30 cellular contexts compared by ENCODE assay signal in the genomic region with DNA sequence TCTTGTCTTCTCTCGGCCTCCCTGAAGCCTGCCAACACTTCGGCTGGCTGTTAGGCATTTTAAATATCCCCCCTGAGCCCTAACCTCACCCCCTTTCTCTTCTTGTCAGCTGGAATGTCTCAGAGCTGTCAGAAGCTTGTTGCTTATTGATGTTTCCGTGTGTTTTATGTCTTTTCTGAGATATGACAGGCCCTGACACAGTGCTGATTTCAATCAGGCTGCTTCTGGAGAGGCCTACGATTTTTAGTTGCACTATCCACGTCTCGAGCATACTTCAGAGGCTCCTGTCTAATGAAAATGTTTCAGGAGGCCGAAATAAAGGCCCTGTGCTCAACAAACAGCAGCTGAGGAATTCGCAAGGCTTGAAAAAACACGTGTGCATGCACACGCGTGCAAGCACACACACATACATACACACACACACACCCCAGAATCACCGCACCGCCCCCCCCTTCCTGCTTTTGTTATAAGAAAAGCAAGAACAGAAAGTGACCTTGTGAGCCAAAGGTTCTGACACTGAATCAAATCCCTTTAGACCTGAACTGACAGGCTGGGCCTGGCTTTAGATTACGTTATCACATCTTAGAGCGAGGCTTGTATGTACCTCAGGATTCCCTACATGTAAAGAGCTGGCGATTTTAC.
DNase-seq lines count a peak whose midpoint lies in the region; ATAC-seq and TF ChIP-seq lines count a peak whose summit lies in the region.
"Had no signal": no experiment of that assay in that cellular context is flagged by ENCODE, and none has a peak within 500 bp of the region (broad histone marks: within the 10 kb centered on the region; RNA-seq: fewer than 3 reads in every experiment).

No MANE protein-coding gene starts in this region.

- H3K4me1 ChIP-seq in heart right ventricle (peaks cover 0 to 36% (median 22%) of the 10 kb centered on the region in 9 donors), uterus (peaks cover 0 to 4% of the 10 kb centered on the region in 2 donors)

- TF ChIP-seq CTCF in heart right ventricle (IDR thresholded peaks at IDR 0.05) (no peak), neural crest cell (conservative IDR thresholded peaks at IDR 0.05) (no peak), uterus (IDR thresholded peaks at IDR 0.05) (no peak)

- 15 to 19% methylated on average over 16 of the region's 16 CpGs for WGBS in heart right ventricle, 2 donors

- H3K27ac ChIP-seq in heart right ventricle (peak overlapping the region in 4 of 10 donors; percentile 5 to 42 (median 18)), uterus (peak overlapping the region; percentile 56 to 72)
- H3K27ac ChIP-seq: ascending aorta, gastrocnemius medialis, skin epidermis, thoracic aorta had no signal

- H3K4me3 ChIP-seq in heart right ventricle: peak overlapping the region in 4 of 10 donors; percentile 1 to 21 (median 4)
- H3K4me3 ChIP-seq in uterus: peak overlapping the region in 1 of 2 donors; percentile 0
- H3K4me3 ChIP-seq: ascending aorta, gastrocnemius medialis, skin epidermis, thoracic aorta had no signal

- peaks cover 22% of the 10 kb centered on the region for H3K4me1 Mint-ChIP-seq in neural crest cell
- H3K4me1 Mint-ChIP-seq in T-helper 2 cell treated with Interferon-gamma antibody and Interleukin-4, amounts not matched to agents 5 μg/mL and 100 μg/mL, for 36 hours (ENCODE audit: low read depth): no peaks in the 10 kb centered on the region
- H3K4me1 Mint-ChIP-seq: activated CD4-positive, alpha-beta T cell treated with anti-CD3 and anti-CD28 coated beads, Interleukin-2, amount 10 ng/mL, durations not matched to agents 24 days and 14 days; stimulated activated memory B cell treated with anti-CD40 and anti-IgM and Interleukin-4, amounts not matched to agents 10 μg/mL and 1 μg/mL and 100 μg/mL, for 72 hours had no signal

- no peaks in the 10 kb centered on the region for H3K36me3 ChIP-seq in heart right ventricle
- H3K36me3 ChIP-seq in uterus: no peaks in the 10 kb centered on the region
- H3K36me3 ChIP-seq: ascending aorta, gastrocnemius medialis, thoracic aorta had no signal

- H3K27ac Mint-ChIP-seq in neural crest cell (ENCODE audit: unreplicated experiment): peak overlapping the region; percentile 63
- no peak overlapping the region for H3K27ac Mint-ChIP-seq in T-helper 2 cell treated with Interferon-gamma antibody and Interleukin-4, amounts not matched to agents 5 μg/mL and 100 μg/mL, for 36 hours
- H3K27ac Mint-ChIP-seq: activated CD4-positive, alpha-beta T cell treated with anti-CD3 and anti-CD28 coated beads, Interleukin-2, amount 10 ng/mL, durations not matched to agents 24 days and 14 days; activated naive CD4-positive, alpha-beta T cell treated with anti-CD3 and anti-CD28 coated beads, Interleukin-2, amount 50 U/mL, for 72 hours; CD8-positive, alpha-beta T cell; stimulated activated memory B cell treated with anti-CD40 and anti-IgM and Interleukin-4, amounts not matched to agents 10 μg/mL and 1 μg/mL and 100 μg/mL, for 72 hours; T-helper 1 cell treated with Interleukin-12 subunit alpha and Interleukin-12 subunit beta and Interleukin-4 antibody, amounts not matched to agents 30 μg/mL and 1 μg/mL, for 36 hours had no signal

- no peaks in the 10 kb centered on the region for H3K27me3 ChIP-seq in heart right ventricle
- no peaks in the 10 kb centered on the region for H3K27me3 ChIP-seq in uterus
- H3K27me3 ChIP-seq: ascending aorta, gastrocnemius medialis had no signal

- H3K9me3 ChIP-seq in heart right ventricle (no peaks in the 10 kb centered on the region), uterus (no peaks in the 10 kb centered on the region)
- H3K9me3 ChIP-seq: ascending aorta, gastrocnemius medialis, thoracic aorta had no signal

- ATAC-seq in heart right ventricle: peak in 7 of 8 donors; percentile 53 to 81 (median 73)
- ATAC-seq: activated naive CD4-positive, alpha-beta T cell treated with anti-CD3 and anti-CD28 coated beads, Interleukin-2, amount 50 U/mL, for 72 hours; CD8-positive, alpha-beta T cell; esophagus mucosa; gastrocnemius medialis; stimulated activated memory B cell treated with anti-CD40 and anti-IgM and Interleukin-4, amounts not matched to agents 10 μg/mL and 1 μg/mL and 100 μg/mL, for 72 hours had no signal

- intact Hi-C loops in heart right ventricle (cut with DNase I): no loop called here
- intact Hi-C loops in uterus (cut with DNase I; ENCODE audit: low total_unique reads): no loop called here

- H3K27me3 Mint-ChIP-seq in neural crest cell (ENCODE audit: low read depth): peaks cover 3% of the 10 kb centered on the region
- H3K27me3 Mint-ChIP-seq in T-helper 2 cell treated with Interferon-gamma antibody and Interleukin-4, amounts not matched to agents 5 μg/mL and 100 μg/mL, for 36 hours (ENCODE audit: low read depth): no peaks in the 10 kb centered on the region
- H3K27me3 Mint-ChIP-seq: activated CD4-positive, alpha-beta T cell treated with anti-CD3 and anti-CD28 coated beads, Interleukin-2, amount 10 ng/mL, durations not matched to agents 24 days and 14 days; stimulated activated memory B cell treated with anti-CD40 and anti-IgM and Interleukin-4, amounts not matched to agents 10 μg/mL and 1 μg/mL and 100 μg/mL, for 72 hours had no signal

- no peak for TF ChIP-seq POLR2A in uterus (IDR thresholded peaks at IDR 0.05)

- H3K9me3 Mint-ChIP-seq in neural crest cell: no peaks in the 10 kb centered on the region
- H3K9me3 Mint-ChIP-seq in T-helper 2 cell treated with Interferon-gamma antibody and Interleukin-4, amounts not matched to agents 5 μg/mL and 100 μg/mL, for 36 hours: no peaks in the 10 kb centered on the region
- H3K9me3 Mint-ChIP-seq: activated CD4-positive, alpha-beta T cell treated with anti-CD3 and anti-CD28 coated beads, Interleukin-2, amount 10 ng/mL, durations not matched to agents 24 days and 14 days; activated naive CD4-positive, alpha-beta T cell treated with anti-CD3 and anti-CD28 coated beads, Interleukin-2, amount 50 U/mL, for 72 hours; CD8-positive, alpha-beta T cell; stimulated activated memory B cell treated with anti-CD40 and anti-IgM and Interleukin-4, amounts not matched to agents 10 μg/mL and 1 μg/mL and 100 μg/mL, for 72 hours; T-helper 1 cell treated with Interleukin-12 subunit alpha and Interleukin-12 subunit beta and Interleukin-4 antibody, amounts not matched to agents 30 μg/mL and 1 μg/mL, for 36 hours had no signal

- H3K36me3 Mint-ChIP-seq in neural crest cell (ENCODE audit: low read depth): no peaks in the 10 kb centered on the region
- H3K36me3 Mint-ChIP-seq in T-helper 2 cell treated with Interferon-gamma antibody and Interleukin-4, amounts not matched to agents 5 μg/mL and 100 μg/mL, for 36 hours (ENCODE audit: low read depth): no peaks in the 10 kb centered on the region
- H3K36me3 Mint-ChIP-seq: activated naive CD4-positive, alpha-beta T cell treated with anti-CD3 and anti-CD28 coated beads, Interleukin-2, amount 50 U/mL, for 72 hours; CD8-positive, alpha-beta T cell; stimulated activated memory B cell treated with anti-CD40 and anti-IgM and Interleukin-4, amounts not matched to agents 10 μg/mL and 1 μg/mL and 100 μg/mL, for 72 hours had no signal

- peak; percentile 25 for DNase-seq in NCI-H82 (lab: John Stamatoyannopoulos, UW)
- no peak for DNase-seq in NCI-H82 treated with DMSO at 0.1 percent for 48 hours (lab: John Stamatoyannopoulos, UW; ENCODE audit: unreplicated experiment)
- peak; percentile 27 to 54 for DNase-seq in heart right ventricle
- peak; percentile 9 for DNase-seq in neural crest cell (ENCODE audit: low read depth, low spot score)
- DNase-seq in uterus: peak; percentile 37 to 44
- DNase-seq in T-helper 2 cell treated with Interferon-gamma antibody and Interleukin-4, amounts not matched to agents 5 μg/mL and 100 μg/mL, for 36 hours (ENCODE audit: low spot score): no peak
- DNase-seq in NCI-H524 (lab: John Stamatoyannopoulos, UW): no peak
- DNase-seq in GM03348 (ENCODE audit: low spot score): no peak
- DNase-seq: 8988T; activated CD4-positive, alpha-beta T cell treated with anti-CD3 and anti-CD28 coated beads, Interleukin-2, amount 10 ng/mL, durations not matched to agents 24 days and 14 days; AML-193; CD8-positive, alpha-beta T cell; cerebellar nuclear complex; DMS53; effector CD8-positive, alpha-beta T cell; gastrocnemius medialis; Kasumi-1; kidney; NCI-H1048; NCI-H187 treated with DMSO at 0.1 percent for 48 hours; NCI-H774; OCI-M1; stimulated activated CD4-positive, alpha-beta T cell treated with anti-CD3 and anti-CD28 coated beads, Interleukin-2, amount 100 ng/mL, for 24 hours had no signal

- no peak overlapping the region for H3K4me3 Mint-ChIP-seq in neural crest cell
- H3K4me3 Mint-ChIP-seq in T-helper 2 cell treated with Interferon-gamma antibody and Interleukin-4, amounts not matched to agents 5 μg/mL and 100 μg/mL, for 36 hours: no peak overlapping the region
- H3K4me3 Mint-ChIP-seq: activated CD4-positive, alpha-beta T cell treated with anti-CD3 and anti-CD28 coated beads, Interleukin-2, amount 10 ng/mL, durations not matched to agents 24 days and 14 days; CD8-positive, alpha-beta T cell; stimulated activated memory B cell treated with anti-CD40 and anti-IgM and Interleukin-4, amounts not matched to agents 10 μg/mL and 1 μg/mL and 100 μg/mL, for 72 hours; T-helper 1 cell treated with Interleukin-12 subunit alpha and Interleukin-12 subunit beta and Interleukin-4 antibody, amounts not matched to agents 30 μg/mL and 1 μg/mL, for 36 hours had no signal

Comparison
In these comparisons a context has a peak if more than half of its experiments do, and no peak if none do; other contexts are left out.
1. DNase-seq: peak in NCI-H82 (single experiment), heart right ventricle (2 of 2), neural crest cell (single experiment) and uterus (2 of 2); none in NCI-H82 treated with DMSO at 0.1 percent for 48 hours (single experiment), T-helper 2 cell treated with Interferon-gamma antibody and Interleukin-4, amounts not matched to agents 5 μg/mL and 100 μg/mL, for 36 hours (single experiment), NCI-H524 (0 of 2) and GM03348 (single experiment).